ENCODE assay signal across 8 cellular contexts in the genomic region with DNA sequence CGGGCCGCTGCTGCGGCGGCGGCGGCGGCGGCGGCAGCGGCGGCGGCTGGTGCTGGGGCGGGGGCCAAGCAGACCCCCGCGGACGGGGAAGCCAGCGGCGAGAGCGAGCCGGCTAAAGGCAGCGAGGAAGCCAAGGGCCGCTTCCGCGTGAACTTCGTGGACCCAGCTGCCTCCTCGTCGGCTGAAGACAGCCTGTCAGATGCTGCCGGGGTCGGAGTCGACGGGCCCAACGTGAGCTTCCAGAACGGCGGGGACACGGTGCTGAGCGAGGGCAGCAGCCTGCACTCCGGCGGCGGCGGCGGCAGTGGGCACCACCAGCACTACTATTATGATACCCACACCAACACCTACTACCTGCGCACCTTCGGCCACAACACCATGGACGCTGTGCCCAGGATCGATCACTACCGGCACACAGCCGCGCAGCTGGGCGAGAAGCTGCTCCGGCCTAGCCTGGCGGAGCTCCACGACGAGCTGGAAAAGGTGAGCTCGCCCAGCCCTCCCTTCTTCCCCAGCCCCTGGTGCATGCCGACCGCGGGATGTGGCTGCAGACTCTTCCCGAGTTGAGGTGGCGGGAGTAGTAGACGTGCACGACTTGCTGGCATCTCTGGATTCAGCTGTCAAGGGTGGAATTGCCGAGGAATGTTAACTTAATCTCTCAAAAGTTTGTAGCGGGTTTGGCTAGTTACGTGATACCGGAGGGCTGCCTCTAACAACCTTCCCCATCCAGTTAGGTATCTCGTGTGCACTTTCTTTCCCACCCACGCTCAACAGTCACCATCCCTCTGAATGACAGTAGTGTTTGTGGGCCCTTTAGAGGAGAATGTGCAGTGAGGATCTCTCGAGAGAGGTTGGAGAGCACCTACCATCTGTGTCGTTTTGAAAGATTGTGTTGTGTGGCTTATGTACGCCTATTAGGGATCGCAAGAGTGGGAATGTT. TPM values are rescaled to one million over a fixed set of nuclear protein-coding genes. Genes with fewer than 3 reads are reported as not detected.
DNase-seq lines count a peak whose midpoint lies in the region; ATAC-seq and TF ChIP-seq lines count a peak whose summit lies in the region.

No MANE protein-coding gene starts in this region.

- no peak for TF ChIP-seq POLR2A in thyroid gland (IDR thresholded peaks at IDR 0.05)

- TF ChIP-seq CTCF in PC-9 (conservative IDR thresholded peaks at IDR 0.05) = no peak
- TF ChIP-seq CTCF in thyroid gland (IDR thresholded peaks at IDR 0.05) = no peak

- peaks cover 23% of the 10 kb centered on the region for H4K20me1 ChIP-seq in PC-9 (ENCODE audit: insufficient read depth)

- H3K27ac ChIP-seq in PC-9 (no peak overlapping the region), thyroid gland (peak overlapping the region in 2 of 3 donors; percentile 97)

- H3K36me3 ChIP-seq in PC-9 (ENCODE audit: low read depth) = 0 out of 2 replicates have a peak, but pooled peaks cover 12% of the 10 kb centered on the region
- no peaks in the 10 kb centered on the region for H3K36me3 ChIP-seq in thyroid gland

- 11 to 18% methylated on average over 9 to 19 of the region's 71 CpGs for WGBS in thyroid gland, 2 donors

- H3F3A ChIP-seq in PC-9 (ENCODE audit: insufficient read depth, low read depth) = no peaks in the 10 kb centered on the region

- intact Hi-C loops in PC-9 (cut with micrococcal nuclease; ENCODE audit: unreplicated experiment) (loop anchor here (2.0 to 5.0 kb wide), 3 partner anchors 192 to 522 kb away; no protein-coding TSS in a partner anchor), thyroid gland (cut with DNase I) (no loop called here)

- POLR2A ChIA-PET in PC-9 (lab: Charles Lee; ENCODE audit: unreplicated experiment) = interaction anchor here (0.6 to 0.7 kb wide), 4 partner anchors 37 to 209 kb away, joined by 3 to 4 read pairs (median 3); no protein-coding TSS in a partner anchor

- H3K9me3 ChIP-seq in PC-9 (ENCODE audit: insufficient read depth, low read depth) = no peaks in the 10 kb centered on the region
- no peaks in the 10 kb centered on the region for H3K9me3 ChIP-seq in thyroid gland

- H3K4me1 ChIP-seq in PC-9 (replicated peaks; ENCODE audit: insufficient read depth) = peaks cover 47% of the 10 kb centered on the region
- peaks cover 13 to 14% of the 10 kb centered on the region in 2 donors for H3K4me1 ChIP-seq in thyroid gland

- peak overlapping the region; percentile 97 for H3K4me2 ChIP-seq in PC-9

- peak overlapping the region; percentile 76 for H2AFZ ChIP-seq in PC-9

- H3K27me3 ChIP-seq in PC-9 (ENCODE audit: insufficient read depth, low read depth) = no peaks in the 10 kb centered on the region
- no peaks in the 10 kb centered on the region for H3K27me3 ChIP-seq in thyroid gland

- DNase-seq in NCI-H82 (lab: John Stamatoyannopoulos, UW) = peak; percentile 46
- DNase-seq in NCI-H82 treated with DMSO at 0.1 percent for 48 hours (lab: John Stamatoyannopoulos, UW; ENCODE audit: unreplicated experiment) = no peak
- DNase-seq in PC-9 = peak in 1 of 2 experiments; percentile 31
- peak; percentile 44 for DNase-seq in activated gamma-delta T cell treated with Interleukin-2 at 50 U/mL for 16 hours
- peak; percentile 38 for DNase-seq in germinal center (ENCODE audit: low spot score)
- DNase-seq in nucleus accumbens (lab: John Stamatoyannopoulos, UW) = peak in 34 of 56 donors; percentile 8 to 58 (median 36)
- peak; percentile 43 to 51 for DNase-seq in thyroid gland

- BruUV-seq in PC-9 (replicated peaks; lab: Mats Ljungman, UMichigan) = TSS peak; percentile 45

- H3K9me2 ChIP-seq in PC-9 (ENCODE audit: insufficient read depth) = no peaks in the 10 kb centered on the region

- CTCF ChIA-PET in PC-9 (lab: Charles Lee) = interaction anchor here (0.5 to 1.0 kb wide), 2 partner anchors 209 to 511 kb away, joined by 3 read pairs; no protein-coding TSS in a partner anchor

- peak; percentile 8 for ATAC-seq in HG03045 (IDR thresholded peaks at IDR 0.05; ENCODE audit: unreplicated experiment)

- peak overlapping the region; percentile 97 for H3K4me3 ChIP-seq in PC-9
- peak overlapping the region; percentile 40 to 76 (median 65) for H3K4me3 ChIP-seq in thyroid gland (replicated peaks in 1 of 3)

- peaks cover 86% of the 10 kb centered on the region for H3K79me2 ChIP-seq in PC-9 (ENCODE audit: low read depth)

RNA-seq across cellular contexts. Expression of a gene that starts 0.9 kb away (rescaled TPM):
- 24.4 and 29.3 TPM in 2 replicates for total RNA-seq in PC-9 (2021)
- 10 to 100 TPM; 27.2 to 53.3 (median 29.4) TPM for total RNA-seq in thyroid gland
